8 cellular contexts compared by ENCODE assay signal in genomic region chr5:150000990-150001659, GRCh38.
DNase-seq lines count a peak whose midpoint lies in the region; ATAC-seq and TF ChIP-seq lines count a peak whose summit lies in the region.

No MANE protein-coding gene starts in this region.

- peak; percentile 34 for DNase-seq in T-helper 9 cell
- DNase-seq in cardiac fibroblast (ENCODE audit: low read depth in 2 of 2): peak; percentile 55 to 57
- DNase-seq in kidney tubule cell (ENCODE audit: low spot score): peak; percentile 59
- peak; percentile 44 to 56 for DNase-seq in stimulated activated CD4-positive, alpha-beta T cell treated with anti-CD3 and anti-CD28 coated beads, Interleukin-2, amount 100 ng/mL, for 24 hours
- no peak for DNase-seq in cortex of kidney (lab: John Stamatoyannopoulos, UW)

- peak overlapping the region; percentile 74 to 96 for H3K4me3 ChIP-seq in cardiac fibroblast (replicated peaks in 1 of 2; ENCODE audit: low read depth in 2 of 2, low read length in 2 of 2)

- no peak for TF ChIP-seq CTCF in cardiac fibroblast (IDR thresholded peaks at IDR 0.05; ENCODE audit: low read depth, low read length)

- peak; percentile 6 for ATAC-seq in GM18517 (IDR thresholded peaks at IDR 0.05; ENCODE audit: unreplicated experiment)
- peak; percentile 0 for ATAC-seq in HG03342 (IDR thresholded peaks at IDR 0.05; ENCODE audit: unreplicated experiment)
- no peak for ATAC-seq in HG03095 (IDR thresholded peaks at IDR 0.05; ENCODE audit: unreplicated experiment)
